Comparison of ENCODE assay signal across 1 cellular context in genomic region chr18:48605408-48605845, GRCh38.
TF ChIP-seq lines count a peak whose summit lies in the region.

No MANE protein-coding gene starts in this region.

TF ChIP-seq in K562, 482 proteins besides CTCF, POLR2A, EP300 and RAD21 (continued from another document and continues in another):
- TF ChIP-seq ZNF609 (CRISPR knock-in tag; IDR thresholded peaks at IDR 0.05; ENCODE audit: borderline replicate concordance) (peak; percentile 75; the same call in 1 of the 2 replicates), ZNF778 (CRISPR knock-in tag; IDR thresholded peaks at IDR 0.05) (no peak), MCM7 (IDR thresholded peaks at IDR 0.05) (no peak), ADNP (tag; IDR thresholded peaks at IDR 0.05) (no peak), ZFP30 (CRISPR knock-in tag; IDR thresholded peaks at IDR 0.05; ENCODE audit: borderline replicate concordance) (no peak), SMARCA5 (IDR thresholded peaks at IDR 0.05) (no peak), NBN (IDR thresholded peaks at IDR 0.05; ENCODE audit: low read depth) (no peak), HNRNPK (IDR thresholded peaks at IDR 0.05; ENCODE audit: low read depth, low read length, poor library complexity, severe bottlenecking) (no peak), STAT5A (IDR thresholded peaks at IDR 0.05; ENCODE audit: borderline replicate concordance, low read length) (peak; percentile 72), ID3 (CRISPR knock-in tag; IDR thresholded peaks at IDR 0.05) (no peak), ID3 (tag; IDR thresholded peaks at IDR 0.05) (peak; percentile 64; the same call in 1 of the 2 replicates), MAZ (CRISPR knock-in tag; conservative IDR thresholded peaks at IDR 0.05 in 1 of 2, IDR thresholded peaks at IDR 0.05 in 1 of 2) (peak in 1 of 2 experiments; percentile 24; a peak in 1 of 4 replicates), ZNF184 (CRISPR knock-in tag; IDR thresholded peaks at IDR 0.05) (no peak), IRF2 (CRISPR knock-in tag; IDR thresholded peaks at IDR 0.05) (no peak), MCM5 (IDR thresholded peaks at IDR 0.05; ENCODE audit: low read depth) (no peak), PURB (CRISPR knock-in tag; IDR thresholded peaks at IDR 0.05; ENCODE audit: low read depth) (no peak), SNIP1 (IDR thresholded peaks at IDR 0.05; ENCODE audit: low read depth) (no peak), TRIM24 (IDR thresholded peaks at IDR 0.05) (peak; percentile 62 to 67), PTBP1 (IDR thresholded peaks at IDR 0.05; ENCODE audit: low read depth, low read length) (no peak), CBFA2T3 (IDR thresholded peaks at IDR 0.05) (peak; percentile 90), MECOM (CRISPR knock-in tag; IDR thresholded peaks at IDR 0.05) (no peak), ZNF57 (CRISPR knock-in tag; IDR thresholded peaks at IDR 0.05) (no peak), SETDB1 (IDR thresholded peaks at IDR 0.05; ENCODE audit: low read length) (no peak), ZBTB40 (IDR thresholded peaks at IDR 0.05) (no peak), ZBTB40 (CRISPR knock-in tag; IDR thresholded peaks at IDR 0.05) (no peak), CC2D1A (IDR thresholded peaks at IDR 0.05) (0 out of 2 replicates have a peak, but pooled peaks have one; percentile 51), ZNF584 (CRISPR knock-in tag; IDR thresholded peaks at IDR 0.05; ENCODE audit: low read depth) (0 out of 2 replicates have a peak, but pooled peaks have one; percentile 51), ZNF77 (CRISPR knock-in tag; IDR thresholded peaks at IDR 0.05) (no peak), ETS1 (conservative IDR thresholded peaks at IDR 0.05; ENCODE audit: control insufficient read depth, low read depth, low read length) (0 out of 2 replicates have a peak, but pooled peaks have one; percentile 30)
- TF ChIP-seq, protein P1, sequence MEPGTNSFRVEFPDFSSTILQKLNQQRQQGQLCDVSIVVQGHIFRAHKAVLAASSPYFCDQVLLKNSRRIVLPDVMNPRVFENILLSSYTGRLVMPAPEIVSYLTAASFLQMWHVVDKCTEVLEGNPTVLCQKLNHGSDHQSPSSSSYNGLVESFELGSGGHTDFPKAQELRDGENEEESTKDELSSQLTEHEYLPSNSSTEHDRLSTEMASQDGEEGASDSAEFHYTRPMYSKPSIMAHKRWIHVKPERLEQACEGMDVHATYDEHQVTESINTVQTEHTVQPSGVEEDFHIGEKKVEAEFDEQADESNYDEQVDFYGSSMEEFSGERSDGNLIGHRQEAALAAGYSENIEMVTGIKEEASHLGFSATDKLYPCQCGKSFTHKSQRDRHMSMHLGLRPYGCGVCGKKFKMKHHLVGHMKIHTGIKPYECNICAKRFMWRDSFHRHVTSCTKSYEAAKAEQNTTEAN (CRISPR knock-in tag; IDR thresholded peaks at IDR 0.05) = no peak
- TF ChIP-seq, protein P2, sequence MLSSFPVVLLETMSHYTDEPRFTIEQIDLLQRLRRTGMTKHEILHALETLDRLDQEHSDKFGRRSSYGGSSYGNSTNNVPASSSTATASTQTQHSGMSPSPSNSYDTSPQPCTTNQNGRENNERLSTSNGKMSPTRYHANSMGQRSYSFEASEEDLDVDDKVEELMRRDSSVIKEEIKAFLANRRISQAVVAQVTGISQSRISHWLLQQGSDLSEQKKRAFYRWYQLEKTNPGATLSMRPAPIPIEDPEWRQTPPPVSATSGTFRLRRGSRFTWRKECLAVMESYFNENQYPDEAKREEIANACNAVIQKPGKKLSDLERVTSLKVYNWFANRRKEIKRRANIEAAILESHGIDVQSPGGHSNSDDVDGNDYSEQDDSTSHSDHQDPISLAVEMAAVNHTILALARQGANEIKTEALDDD (IDR thresholded peaks at IDR 0.05) = peak; percentile 91
- TF ChIP-seq, protein P3, sequence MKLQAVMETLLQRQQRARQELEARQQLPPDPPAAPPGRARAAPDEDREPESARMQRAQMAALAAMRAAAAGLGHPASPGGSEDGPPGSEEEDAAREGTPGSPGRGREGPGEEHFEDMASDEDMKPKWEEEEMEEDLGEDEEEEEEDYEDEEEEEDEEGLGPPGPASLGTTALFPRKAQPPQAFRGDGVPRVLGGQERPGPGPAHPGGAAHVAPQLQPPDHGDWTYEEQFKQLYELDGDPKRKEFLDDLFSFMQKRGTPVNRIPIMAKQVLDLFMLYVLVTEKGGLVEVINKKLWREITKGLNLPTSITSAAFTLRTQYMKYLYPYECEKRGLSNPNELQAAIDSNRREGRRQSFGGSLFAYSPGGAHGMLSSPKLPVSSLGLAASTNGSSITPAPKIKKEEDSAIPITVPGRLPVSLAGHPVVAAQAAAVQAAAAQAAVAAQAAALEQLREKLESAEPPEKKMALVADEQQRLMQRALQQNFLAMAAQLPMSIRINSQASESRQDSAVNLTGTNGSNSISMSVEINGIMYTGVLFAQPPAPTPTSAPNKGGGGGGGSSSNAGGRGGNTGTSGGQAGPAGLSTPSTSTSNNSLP (IDR thresholded peaks at IDR 0.05; ENCODE audit: borderline replicate concordance, low read depth, low read length) = no peak; the same call in 1 of the 2 replicates
- TF ChIP-seq, protein P4, sequence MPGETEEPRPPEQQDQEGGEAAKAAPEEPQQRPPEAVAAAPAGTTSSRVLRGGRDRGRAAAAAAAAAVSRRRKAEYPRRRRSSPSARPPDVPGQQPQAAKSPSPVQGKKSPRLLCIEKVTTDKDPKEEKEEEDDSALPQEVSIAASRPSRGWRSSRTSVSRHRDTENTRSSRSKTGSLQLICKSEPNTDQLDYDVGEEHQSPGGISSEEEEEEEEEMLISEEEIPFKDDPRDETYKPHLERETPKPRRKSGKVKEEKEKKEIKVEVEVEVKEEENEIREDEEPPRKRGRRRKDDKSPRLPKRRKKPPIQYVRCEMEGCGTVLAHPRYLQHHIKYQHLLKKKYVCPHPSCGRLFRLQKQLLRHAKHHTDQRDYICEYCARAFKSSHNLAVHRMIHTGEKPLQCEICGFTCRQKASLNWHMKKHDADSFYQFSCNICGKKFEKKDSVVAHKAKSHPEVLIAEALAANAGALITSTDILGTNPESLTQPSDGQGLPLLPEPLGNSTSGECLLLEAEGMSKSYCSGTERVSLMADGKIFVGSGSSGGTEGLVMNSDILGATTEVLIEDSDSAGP (CRISPR knock-in tag; IDR thresholded peaks at IDR 0.05) = no peak
